9 cellular contexts compared by ENCODE assay signal in genomic region chr1:178579562-178579961, GRCh38.
DNase-seq lines count a peak whose midpoint lies in the region; ATAC-seq and TF ChIP-seq lines count a peak whose summit lies in the region.
"Had no signal": no experiment of that assay in that cellular context is flagged by ENCODE, and none has a peak within 500 bp of the region (broad histone marks: within the 10 kb centered on the region; RNA-seq: fewer than 3 reads in every experiment).

No MANE protein-coding gene starts in this region.

- H3K9me3 ChIP-seq in BLaER1 (no peaks in the 10 kb centered on the region), WERI-Rb-1 (ENCODE audit: severe bottlenecking) (no peaks in the 10 kb centered on the region)

- H3K4me1 ChIP-seq in BLaER1, result peaks cover 36% of the 10 kb centered on the region

- H3K27me3 ChIP-seq in BLaER1, result no peaks in the 10 kb centered on the region
- H3K27me3 ChIP-seq in WERI-Rb-1 (ENCODE audit: insufficient read depth, low read depth, severe bottlenecking), result no peaks in the 10 kb centered on the region

- H3K36me3 ChIP-seq in BLaER1 (no peaks in the 10 kb centered on the region), WERI-Rb-1 (no peaks in the 10 kb centered on the region)

- H3K9ac ChIP-seq in BLaER1, result no peak overlapping the region

- TF ChIP-seq CTCF in WERI-Rb-1 (IDR thresholded peaks at IDR 0.05; ENCODE audit: low read depth, low read length), result no peak

- no peak overlapping the region for H3K4me3 ChIP-seq in BLaER1
- H3K4me3 ChIP-seq in WERI-Rb-1 (ENCODE audit: low read depth, low read length), result no peak overlapping the region

- DNase-seq in NAMALWA (ENCODE audit: low spot score) (peak; percentile 77), WERI-Rb-1 (no peak), DMS 273 (lab: John Stamatoyannopoulos, UW; ENCODE audit: unreplicated experiment) (no peak), A172 (ENCODE audit: low spot score) (no peak)
- no peak for DNase-seq in activated T-cell treated with anti-CD3 and anti-CD28 coated beads, Interleukin-2, amount 50 U/mL, for 1 hour
- DNase-seq: dermis blood vessel endothelial cell had no signal

- peak; percentile 22 for TF ChIP-seq POLR2A in GM19099 (IDR thresholded peaks at IDR 0.05; ENCODE audit: extremely low read depth, insufficient read length, low read depth)

- ATAC-seq in HG02870 (IDR thresholded peaks at IDR 0.05; ENCODE audit: unreplicated experiment), result peak; percentile 41

- no peaks in the 10 kb centered on the region for H4K20me1 ChIP-seq in BLaER1

- H3K4me2 ChIP-seq in BLaER1, result peak overlapping the region; percentile 67

- H3K27ac ChIP-seq in BLaER1, result no peak overlapping the region
- no peak overlapping the region for H3K27ac ChIP-seq in WERI-Rb-1
